8 cellular contexts compared by ENCODE assay signal in the genomic region with DNA sequence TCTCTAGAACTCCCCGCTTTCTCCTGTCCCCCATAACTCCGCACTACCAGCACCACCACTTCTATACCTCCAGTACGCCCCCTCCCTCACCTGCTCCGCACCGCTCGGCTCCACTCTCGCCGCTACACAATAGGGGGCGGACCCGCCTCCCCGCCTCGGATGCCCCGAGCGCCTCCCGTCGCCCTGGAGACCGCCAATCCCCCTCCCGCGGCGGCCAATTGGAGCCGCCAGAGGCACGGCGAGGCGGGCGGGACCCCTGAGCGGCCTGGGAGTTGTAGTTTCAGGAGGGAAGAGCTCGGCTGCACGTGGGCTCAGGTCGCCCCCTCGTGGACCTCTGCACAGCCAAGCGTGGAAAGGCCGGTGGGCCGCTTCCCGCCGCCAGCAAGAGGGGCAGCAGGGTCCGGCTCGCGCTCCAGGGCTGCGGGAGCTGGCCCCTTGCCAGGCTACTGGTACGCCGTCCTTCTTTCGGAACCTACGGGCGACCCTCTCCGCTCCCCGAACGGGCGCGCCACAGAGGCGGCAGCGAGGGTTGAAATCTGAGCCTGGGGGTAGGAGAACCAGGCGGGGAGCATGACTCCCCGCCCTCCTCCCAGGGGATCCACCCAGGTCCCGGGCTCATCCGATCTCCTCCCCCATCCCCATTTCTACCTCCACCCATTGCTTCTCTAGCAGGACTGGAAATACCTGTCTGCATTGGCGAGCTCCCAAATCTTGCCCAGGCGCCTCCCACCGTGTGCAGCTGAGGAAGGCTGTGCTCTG. TPM values are rescaled to one million over a fixed set of nuclear protein-coding genes. Genes with fewer than 3 reads are reported as not detected.
DNase-seq lines count a peak whose midpoint lies in the region; ATAC-seq and TF ChIP-seq lines count a peak whose summit lies in the region.

IGSF9 (minus strand) TSS at position 131 of the 759 bp plus-strand sequence. CDS start 2,159 bp downstream, outside the sequence.

- H3K4me1 Mint-ChIP-seq in activated CD4-positive, alpha-beta T cell treated with anti-CD3 and anti-CD28 coated beads, Interleukin-2, amount 10 ng/mL, durations not matched to agents 7 days and 5 days, result peaks cover 12% of the 10 kb centered on the region

- intact Hi-C loops in left lung (cut with DNase I), result loop anchor here in 1 of 2 donors (10.0 kb wide), 1 partner anchor 59 kb away; no protein-coding TSS in a partner anchor

- CTCF ChIA-PET in activated CD4-positive, alpha-beta T cell treated with anti-CD3 and anti-CD28 coated beads, Interleukin-2, amount 10 ng/mL, durations not matched to agents 7 days and 5 days (lab: Charles Lee), result interaction anchor here (0.6 to 2.2 kb wide), 5 partner anchors 10 to 163 kb away, joined by 3 to 8 read pairs (median 4); partner anchors contain the start of gene TAGLN2

- H3K36me3 Mint-ChIP-seq in activated CD4-positive, alpha-beta T cell treated with anti-CD3 and anti-CD28 coated beads, Interleukin-2, amount 10 ng/mL, durations not matched to agents 7 days and 5 days (ENCODE audit: low read depth), result no peaks in the 10 kb centered on the region

- H3K27ac ChIP-seq in coronary artery, result no peak within 1 kb of the TSS
- no peak within 1 kb of the TSS for H3K27ac ChIP-seq in left lung

- H3K9me3 ChIP-seq in left lung (no peaks in the 10 kb centered on the region), MG63 (no peaks in the 10 kb centered on the region)

- peak; percentile 31 for TF ChIP-seq CTCF in coronary artery (IDR thresholded peaks at IDR 0.05)
- peak in 1 of 2 donors; percentile 31 for TF ChIP-seq CTCF in left lung (IDR thresholded peaks at IDR 0.05)

- peak; percentile 86 for DNase-seq in Ammon's horn (ENCODE audit: low spot score)
- DNase-seq in H4 (ENCODE audit: low spot score), result peak; percentile 55
- DNase-seq in NCI-H2171 (lab: John Stamatoyannopoulos, UW), result peak; percentile 94
- DNase-seq in activated CD4-positive, alpha-beta T cell treated with anti-CD3 and anti-CD28 coated beads, Interleukin-2, amount 10 ng/mL, durations not matched to agents 7 days and 5 days, result peak; percentile 58
- DNase-seq in coronary artery (ENCODE audit: low spot score), result peak; percentile 78
- DNase-seq in left lung, result peak; percentile 76 to 86
- DNase-seq in stimulated activated CD4-positive, alpha-beta T cell treated with anti-CD3 and anti-CD28 coated beads, Interleukin-2, amount 100 ng/mL, for 24 hours, result peak; percentile 73 to 76
- DNase-seq in MG63, result no peak

- H3K27me3 ChIP-seq in left lung (peaks cover 0 to 40% of the 10 kb centered on the region in 2 donors), MG63 (0 out of 2 replicates have a peak, but pooled peaks cover 7% of the 10 kb centered on the region)

- no peak within 1 kb of the TSS for H3K27ac Mint-ChIP-seq in activated CD4-positive, alpha-beta T cell treated with anti-CD3 and anti-CD28 coated beads, Interleukin-2, amount 10 ng/mL, durations not matched to agents 7 days and 5 days

- ATAC-seq in left lung, result peak; percentile 93

- no peaks in the 10 kb centered on the region for H3K9me3 Mint-ChIP-seq in activated CD4-positive, alpha-beta T cell treated with anti-CD3 and anti-CD28 coated beads, Interleukin-2, amount 10 ng/mL, durations not matched to agents 7 days and 5 days

- H3K4me3 Mint-ChIP-seq in activated CD4-positive, alpha-beta T cell treated with anti-CD3 and anti-CD28 coated beads, Interleukin-2, amount 10 ng/mL, durations not matched to agents 7 days and 5 days, result peak within 1 kb of the TSS; percentile 15

- POLR2A ChIA-PET in activated CD4-positive, alpha-beta T cell treated with anti-CD3 and anti-CD28 coated beads, Interleukin-2, amount 10 ng/mL, durations not matched to agents 7 days and 5 days (lab: Charles Lee), result no interaction called here

- H3K4me3 ChIP-seq in coronary artery (peak within 1 kb of the TSS; percentile 62), left lung (peak within 1 kb of the TSS; percentile 39 to 42), MG63 (no peak within 1 kb of the TSS)

- H3K36me3 ChIP-seq in left lung, result no peaks in the 10 kb centered on the region
- H3K36me3 ChIP-seq in MG63, result no peaks in the 10 kb centered on the region

- peaks cover 56% of the 10 kb centered on the region for H3K27me3 Mint-ChIP-seq in activated CD4-positive, alpha-beta T cell treated with anti-CD3 and anti-CD28 coated beads, Interleukin-2, amount 10 ng/mL, durations not matched to agents 7 days and 5 days

- H3K4me1 ChIP-seq in left lung, result peaks cover 0 to 17% of the 10 kb centered on the region in 2 donors

RNA-seq across cellular contexts. Expression of gene IGSF9, which starts in this region (rescaled TPM):
- total RNA-seq in H4 (2014; rRNA removed; shearing (Covaris generic)), result 0.47 and 0.52 TPM in 2 replicates
- total RNA-seq in activated CD4-positive, alpha-beta T cell treated with anti-CD3 and anti-CD28 coated beads, Interleukin-2, amount 10 ng/mL, durations not matched to agents 7 days and 5 days, result not detected
- 1 to 10 TPM; 2.8 to 3.0 TPM for total RNA-seq in left lung
- total RNA-seq in MG63 (2014; rRNA removed; shearing (Covaris generic); ENCODE audit: low replicate concordance), result not detected in 2 replicates

Comparison
In these comparisons a context has a peak if more than half of its experiments do, and no peak if none do; other contexts are left out.
1. Peak in DNase-seq in H4; RNA of the gene not detected or under 1 TPM.
2. Peak in DNase-seq in activated CD4-positive, alpha-beta T cell treated with anti-CD3 and anti-CD28 coated beads, Interleukin-2, amount 10 ng/mL, durations not matched to agents 7 days and 5 days; RNA of the gene not detected or under 1 TPM.